In genomic region chr5:150404991-150405816, GRCh38 we compare ENCODE assay signal across 27 cellular contexts. TPM values are rescaled to one million over a fixed set of nuclear protein-coding genes. Genes with fewer than 3 reads are reported as not detected.
A peak's percentile ranks its signal among the peaks of the same experiment; 100 is the strongest.
DNase-seq lines count a peak whose midpoint lies in the region; ATAC-seq, FAIRE-seq and TF ChIP-seq lines count a peak whose summit lies in the region.
"Had no signal": no experiment of that assay in that cellular context is flagged by ENCODE, and none has a peak within 500 bp of the region (broad histone marks: within the 10 kb centered on the region; RNA-seq: fewer than 3 reads in every experiment).

No MANE protein-coding gene starts in this region.

- H3K9me3 ChIP-seq in CD8-positive, alpha-beta T cell (ENCODE audit: low read length) = no peaks in the 10 kb centered on the region
- H3K9me3 ChIP-seq in Karpas-422 (ENCODE audit: low read length) = no peaks in the 10 kb centered on the region
- H3K9me3 ChIP-seq: ascending aorta, esophagus squamous epithelium, heart right ventricle, suprapubic skin had no signal

- ATAC-seq in CD8-positive, alpha-beta T cell = no peak
- ATAC-seq in naive B cell (ENCODE audit: low read depth in 2 of 2) (no peak), GM19328 (IDR thresholded peaks at IDR 0.05; ENCODE audit: unreplicated experiment) (no peak), HG02884 (IDR thresholded peaks at IDR 0.05; ENCODE audit: unreplicated experiment) (no peak)
- ATAC-seq: heart right ventricle, sciatic nerve, T-cell had no signal

- H3K27me3 Mint-ChIP-seq in CD8-positive, alpha-beta T cell (ENCODE audit: low read depth) = no peaks in the 10 kb centered on the region
- H3K27me3 Mint-ChIP-seq in naive B cell = peaks cover 0 to 16% (median 3%) of the 10 kb centered on the region in 3 donors
- H3K27me3 Mint-ChIP-seq: activated naive CD8-positive, alpha-beta T cell treated with anti-CD3 and anti-CD28 coated beads for 36 hours; CD4-positive, alpha-beta T cell; T-cell had no signal

- no peak overlapping the region for H3K27ac ChIP-seq in CD8-positive, alpha-beta T cell (ENCODE audit: low read depth, low read length)
- 0 out of 2 replicates have a peak overlapping the region, but pooled peaks have one; percentile 27 for H3K27ac ChIP-seq in Karpas-422 (ENCODE audit: low read length)
- H3K27ac ChIP-seq: ascending aorta, suprapubic skin had no signal

- CTCF ChIA-PET in CD8-positive, alpha-beta T cell (lab: Charles Lee) = interaction anchor here (1.4 to 1.7 kb wide), 2 partner anchors 9 to 31 kb away, joined by 4 to 5 read pairs; no protein-coding TSS in a partner anchor

- FAIRE-seq in GM12891 (lab: Jason Lieb, UNC) = peak; percentile 70
- FAIRE-seq: HepG2 had no signal

- no peak overlapping the region for H3K4me3 ChIP-seq in CD8-positive, alpha-beta T cell (ENCODE audit: low read depth, low read length)
- no peak overlapping the region for H3K4me3 ChIP-seq in Karpas-422 (ENCODE audit: low read length)
- H3K4me3 ChIP-seq: ascending aorta, cardiac muscle cell, esophagus squamous epithelium, heart right ventricle, suprapubic skin had no signal

- H3K4me1 Mint-ChIP-seq in CD8-positive, alpha-beta T cell (ENCODE audit: low read depth) = peaks cover 16% of the 10 kb centered on the region
- H3K4me1 Mint-ChIP-seq in naive B cell = peaks cover 72 to 88% (median 82%) of the 10 kb centered on the region in 3 donors

- H2AFZ ChIP-seq in Karpas-422 (ENCODE audit: low read length) = no peak overlapping the region

- H3K27ac Mint-ChIP-seq in CD8-positive, alpha-beta T cell = peak overlapping the region; percentile 22
- H3K27ac Mint-ChIP-seq in naive B cell = peak overlapping the region; percentile 60 to 100 (median 98)
- H3K27ac Mint-ChIP-seq: CD4-positive, alpha-beta T cell; T-cell had no signal

- H3K27me3 ChIP-seq in CD8-positive, alpha-beta T cell (ENCODE audit: insufficient read depth, low read length) = no peaks in the 10 kb centered on the region
- no peaks in the 10 kb centered on the region for H3K27me3 ChIP-seq in Karpas-422 (ENCODE audit: low read length)
- H3K27me3 ChIP-seq: ascending aorta, cardiac muscle cell, esophagus squamous epithelium, heart right ventricle, suprapubic skin had no signal

- H3K4me2 ChIP-seq in Karpas-422 (ENCODE audit: low read depth, low read length, poor library complexity, severe bottlenecking) = no peak overlapping the region

- peaks cover 17% of the 10 kb centered on the region for H3K79me2 ChIP-seq in Karpas-422 (ENCODE audit: low read length)

- H3K9me3 Mint-ChIP-seq in CD8-positive, alpha-beta T cell = no peaks in the 10 kb centered on the region
- H3K9me3 Mint-ChIP-seq in naive B cell = peaks cover 0 to 7% (median 0%) of the 10 kb centered on the region in 7 donors
- H3K9me3 Mint-ChIP-seq: activated naive CD8-positive, alpha-beta T cell treated with anti-CD3 and anti-CD28 coated beads for 36 hours; CD4-positive, alpha-beta T cell; neural crest cell; T-cell had no signal

- peaks cover 79% of the 10 kb centered on the region for H3K36me3 Mint-ChIP-seq in CD8-positive, alpha-beta T cell
- H3K36me3 Mint-ChIP-seq in naive B cell = peaks cover 35 to 36% of the 10 kb centered on the region in 2 donors

- intact Hi-C loops in CD8-positive, alpha-beta T cell (cut with DNase I, micrococcal nuclease) = no loop called here

- H3K9me2 ChIP-seq in Karpas-422 (replicated peaks; ENCODE audit: insufficient read depth, low read length) = no peaks in the 10 kb centered on the region

- no peak overlapping the region for H3K9ac ChIP-seq in Karpas-422 (ENCODE audit: low read length)

- peaks cover 9% of the 10 kb centered on the region for H3K4me1 ChIP-seq in CD8-positive, alpha-beta T cell (ENCODE audit: insufficient read depth, low read length)
- H3K4me1 ChIP-seq in Karpas-422 (ENCODE audit: low read length) = peaks cover 76% of the 10 kb centered on the region

- peaks cover 53% of the 10 kb centered on the region for H3K36me3 ChIP-seq in CD8-positive, alpha-beta T cell (ENCODE audit: insufficient read depth, low read length)
- H3K36me3 ChIP-seq in Karpas-422 (ENCODE audit: insufficient read depth, low read length) = peaks cover 67% of the 10 kb centered on the region
- H3K36me3 ChIP-seq: cardiac muscle cell had no signal

- peak; percentile 97 for TF ChIP-seq POLR2A in GM12891 (IDR thresholded peaks at IDR 0.05; ENCODE audit: low read depth, low read length)

- H3K4me3 Mint-ChIP-seq in CD8-positive, alpha-beta T cell = no peak overlapping the region
- H3K4me3 Mint-ChIP-seq in naive B cell = peak overlapping the region; percentile 20 to 96 (median 68)
- H3K4me3 Mint-ChIP-seq: activated naive CD8-positive, alpha-beta T cell treated with anti-CD3 and anti-CD28 coated beads for 36 hours; CD4-positive, alpha-beta T cell; neural crest cell had no signal

- DNase-seq in CD8-positive, alpha-beta T cell = no peak
- DNase-seq in GM12891 (ENCODE audit: insufficient read length, low spot score) (no peak), Karpas-422 (no peak), naive B cell (no peak), NCI-H128 (lab: John Stamatoyannopoulos, UW; ENCODE audit: unreplicated experiment) (no peak)
- DNase-seq: activated CD4-positive, alpha-beta T cell treated with anti-CD3 and anti-CD28 coated beads, Interleukin-2, amount 50 U/mL, for 48 hours; activated effector memory CD4-positive, alpha-beta T cell treated with Interleukin-2 at 50 U/mL for 16 hours; activated naive CD8-positive, alpha-beta T cell treated with anti-CD3 and anti-CD28 coated beads for 36 hours; CD4-positive, alpha-beta T cell; esophagus squamous epithelium; foreskin melanocyte; GOT3; heart right ventricle; NCI-H1048; NCI-H1930; NCI-H526; stimulated activated CD4-positive, alpha-beta T cell treated with anti-CD3 and anti-CD28 coated beads, Interleukin-4, amount 100 ng/mL, for 24 hours; stimulated activated naive CD4-positive, alpha-beta T cell; T-cell had no signal

- POLR2A ChIA-PET in CD8-positive, alpha-beta T cell (lab: Charles Lee) = interaction anchor here (0.9 kb wide), 1 partner anchor 45 kb away, joined by 3 read pairs; no protein-coding TSS in a partner anchor

- H4K20me1 ChIP-seq in Karpas-422 (ENCODE audit: insufficient read depth, low read depth, low read length) = peaks cover 47% of the 10 kb centered on the region; the same call in 1 of the 2 replicates

- no peak for TF ChIP-seq CTCF in CD8-positive, alpha-beta T cell (IDR thresholded peaks at IDR 0.05)

TF ChIP-seq in GM12891, 5 proteins besides CTCF, POLR2A, EP300 and RAD21:
- TF ChIP-seq PAX5 (IDR thresholded peaks at IDR 0.05; ENCODE audit: insufficient read depth, low read length, severe bottlenecking) (no peak), POLR2AphosphoS5 (IDR thresholded peaks at IDR 0.05; ENCODE audit: low read depth, low read length) (peak; percentile 99), POU2F2 (IDR thresholded peaks at IDR 0.05; ENCODE audit: low read depth, low read length) (peak; percentile 88), TAF1 (IDR thresholded peaks at IDR 0.05; ENCODE audit: low read depth, low read length) (no peak), SPI1 (IDR thresholded peaks at IDR 0.05; ENCODE audit: low read depth, low read length) (no peak)

RNA-seq across cellular contexts. Expression of gene CD74, which starts 7.5 kb away (rescaled TPM):
- total RNA-seq in CD8-positive, alpha-beta T cell = 100 to 1,000 TPM; 401 to 411 TPM
- polyA plus RNA-seq in GM12891 (2012; ENCODE audit: low read depth, missing spikeins) = 7,750 TPM
- total RNA-seq in Karpas-422 (2014; rRNA removed; shearing (Covaris generic); ENCODE audit: low replicate concordance) = 5,756 and 8,933 TPM in 2 replicates
- polyA plus RNA-seq in naive B cell (ENCODE audit: low read depth in 6 of 6) = over 10,000 TPM; 22,737 to 35,313 (median 25,671) TPM

RNA-seq across cellular contexts. Expression of gene RPS14, which starts 44.3 kb away (rescaled TPM):
- total RNA-seq in CD8-positive, alpha-beta T cell = 1,000 to 10,000 TPM; 5,604 to 5,613 TPM
- polyA plus RNA-seq in GM12891 (2012; ENCODE audit: low read depth, missing spikeins) = 5,398 TPM
- total RNA-seq in Karpas-422 (2014; rRNA removed; shearing (Covaris generic); ENCODE audit: low replicate concordance) = 3,040 and 3,750 TPM in 2 replicates
- polyA plus RNA-seq in naive B cell (ENCODE audit: low read depth in 6 of 6) = 1,000 to 10,000 TPM; 4,594 to 6,671 (median 5,653) TPM

RNA-seq across cellular contexts. Expression of gene TCOF1, which starts 47.7 kb away (rescaled TPM):
- total RNA-seq in CD8-positive, alpha-beta T cell = 10 to 100 TPM; 36.5 to 38.7 TPM
- 22.5 TPM for polyA plus RNA-seq in GM12891 (2012; ENCODE audit: low read depth, missing spikeins)
- 23.0 and 42.6 TPM in 2 replicates for total RNA-seq in Karpas-422 (2014; rRNA removed; shearing (Covaris generic); ENCODE audit: low replicate concordance)
- polyA plus RNA-seq in naive B cell (ENCODE audit: low read depth in 6 of 6) = 10 to 100 TPM in 2 of 6 donors, 1 to 10 TPM in 4; 5.1 to 31.2 (median 9.3) TPM

Comparison
In these comparisons a context has a peak if more than half of its experiments do, and no peak if none do; other contexts are left out.
1. RNA of gene CD74, which starts 7.5 kb away (total RNA-seq): 5,756 to 8,933 TPM in Karpas-422; 401 to 411 TPM in CD8-positive, alpha-beta T cell; every median in the first group is over 10 times any median in the second.